17 cellular contexts compared by ENCODE assay signal in the genomic region with DNA sequence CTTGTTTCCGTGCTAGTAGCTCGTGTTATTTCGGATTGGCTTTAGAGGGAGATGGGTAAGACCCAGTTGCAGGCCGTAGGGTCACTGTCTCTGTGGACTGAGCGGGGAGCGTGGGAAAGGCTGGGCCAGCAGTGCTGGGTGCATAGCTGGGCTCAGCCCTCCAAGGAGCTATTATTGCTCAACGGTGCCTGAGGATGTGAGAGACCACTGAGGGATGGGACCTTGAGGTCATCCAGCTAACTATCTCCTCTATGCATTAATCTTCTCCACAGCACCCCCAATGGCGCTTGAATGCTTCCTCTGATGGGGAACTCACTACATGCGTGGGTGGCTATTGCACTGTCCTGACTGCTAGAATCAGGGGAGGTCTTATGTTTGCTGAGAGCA.
A peak's percentile ranks its signal among the peaks of the same experiment; 100 is the strongest.
DNase-seq lines count a peak whose midpoint lies in the region; ATAC-seq and TF ChIP-seq lines count a peak whose summit lies in the region.
"Had no signal": no experiment of that assay in that cellular context is flagged by ENCODE, and none has a peak within 500 bp of the region (broad histone marks: within the 10 kb centered on the region; RNA-seq: fewer than 3 reads in every experiment).

No MANE protein-coding gene starts in this region.

- 77% methylated on average over 9 of the region's 9 CpGs for WGBS in esophagus muscularis mucosa

- TF ChIP-seq POLR2A in NB4 (IDR thresholded peaks at IDR 0.05; ENCODE audit: extremely low read depth, insufficient read length) (no peak), esophagus muscularis mucosa (IDR thresholded peaks at IDR 0.05; ENCODE audit: low read depth) (no peak), uterus (IDR thresholded peaks at IDR 0.05) (no peak)

- peak; percentile 11 for DNase-seq in NB4 (ENCODE audit: low read depth)
- no peak for DNase-seq in esophagus muscularis mucosa (ENCODE audit: extremely low spot score)
- peak; percentile 84 for DNase-seq in mesenteric fat pad (ENCODE audit: low spot score)
- DNase-seq in cortex of kidney (lab: John Stamatoyannopoulos, UW) = no peak
- no peak for DNase-seq in uterus
- DNase-seq: activated CD4-positive, alpha-beta T cell treated with anti-CD3 and anti-CD28 coated beads for 36 hours; activated effector memory CD4-positive, alpha-beta T cell treated with anti-CD3 and anti-CD28 coated beads, Interleukin-2, amount 50 U/mL, for 16 hours; amygdala; cerebellar nuclear complex; mammary epithelial cell; NCI-H748 treated with DMSO at 0.1 percent for 48 hours; stimulated activated naive CD8-positive, alpha-beta T cell treated with anti-CD3 and anti-CD28 coated beads, Interleukin-15, amount 100 ng/mL, for 72 hours had no signal

- ATAC-seq in HG03342 (IDR thresholded peaks at IDR 0.05; ENCODE audit: unreplicated experiment) (no peak), HG03457 (IDR thresholded peaks at IDR 0.05; ENCODE audit: unreplicated experiment) (no peak)
- ATAC-seq: activated CD4-positive, alpha-beta T cell treated with anti-CD3 and anti-CD28 coated beads for 36 hours; stimulated activated naive CD8-positive, alpha-beta T cell treated with anti-CD3 and anti-CD28 coated beads, Interleukin-15, amount 100 ng/mL, for 72 hours had no signal

- no peak for TF ChIP-seq EP300 in esophagus muscularis mucosa (IDR thresholded peaks at IDR 0.05)

- H3K4me1 ChIP-seq in ACC112 (ENCODE audit: control insufficient read depth, insufficient read depth, low read length, unreplicated experiment) = peaks cover 16% of the 10 kb centered on the region
- peaks cover 0 to 14% (median 12%) of the 10 kb centered on the region in 4 donors for H3K4me1 ChIP-seq in esophagus muscularis mucosa
- no peaks in the 10 kb centered on the region for H3K4me1 ChIP-seq in uterus
- H3K4me1 ChIP-seq: neural progenitor cell had no signal

- H3K36me3 ChIP-seq in ACC112 (ENCODE audit: insufficient read depth, low read length) (no peaks in the 10 kb centered on the region), esophagus muscularis mucosa (no peaks in the 10 kb centered on the region), uterus (no peaks in the 10 kb centered on the region)
- H3K36me3 ChIP-seq: neural progenitor cell had no signal

- H3K27me3 ChIP-seq in ACC112 (ENCODE audit: insufficient read depth, low read length) (no peaks in the 10 kb centered on the region), esophagus muscularis mucosa (no peaks in the 10 kb centered on the region), uterus (no peaks in the 10 kb centered on the region)
- H3K27me3 ChIP-seq: neural progenitor cell had no signal

- no peak overlapping the region for H2AFZ ChIP-seq in ACC112 (ENCODE audit: low read length, unreplicated experiment)
- H2AFZ ChIP-seq: neural progenitor cell had no signal

- no peaks in the 10 kb centered on the region for H3K79me2 ChIP-seq in ACC112 (ENCODE audit: control insufficient read depth, insufficient read depth, low read length, unreplicated experiment)

- H3K9me3 ChIP-seq in esophagus muscularis mucosa = no peaks in the 10 kb centered on the region
- H3K9me3 ChIP-seq in uterus = no peaks in the 10 kb centered on the region

- TF ChIP-seq CTCF in NB4 (IDR thresholded peaks at IDR 0.05; ENCODE audit: low read depth, low read length) (no peak), esophagus muscularis mucosa (IDR thresholded peaks at IDR 0.05) (no peak), uterus (IDR thresholded peaks at IDR 0.05) (no peak)

- intact Hi-C loops in esophagus muscularis mucosa (cut with DNase I) = no loop called here
- intact Hi-C loops in uterus (cut with DNase I; ENCODE audit: low total_unique reads) = no loop called here

- H3K4me3 ChIP-seq in ACC112 (ENCODE audit: low read depth, low read length) (no peak overlapping the region), NB4 (ENCODE audit: low read depth, low read length) (no peak overlapping the region), esophagus muscularis mucosa (no peak overlapping the region), uterus (no peak overlapping the region)
- H3K4me3 ChIP-seq: neural progenitor cell, SK-N-MC had no signal

- H3K27ac ChIP-seq in ACC112 (ENCODE audit: low read depth, low read length) = 0 out of 2 replicates have a peak overlapping the region, but pooled peaks have one; percentile 15
- peak overlapping the region in 3 of 4 donors; percentile 48 to 50 (median 49) for H3K27ac ChIP-seq in esophagus muscularis mucosa (replicated peaks in 1 of 4)
- peak overlapping the region in 1 of 2 donors; percentile 34 for H3K27ac ChIP-seq in uterus
- H3K27ac ChIP-seq: neural progenitor cell, SK-N-MC had no signal

Comparison
In these comparisons a context has a peak if more than half of its experiments do, and no peak if none do; other contexts are left out.
1. DNase-seq: peak in NB4 (single experiment) and mesenteric fat pad (single experiment); none in esophagus muscularis mucosa (single experiment), cortex of kidney (single experiment) and uterus (0 of 2).